2 cellular contexts compared by ENCODE assay signal in genomic region chr9:122828965-122829284, GRCh38.
TF ChIP-seq lines count a peak whose summit lies in the region.

No MANE protein-coding gene starts in this region.

TF ChIP-seq in WTC11, 78 proteins besides CTCF, POLR2A, EP300 and RAD21:
- TF ChIP-seq, protein P1, sequence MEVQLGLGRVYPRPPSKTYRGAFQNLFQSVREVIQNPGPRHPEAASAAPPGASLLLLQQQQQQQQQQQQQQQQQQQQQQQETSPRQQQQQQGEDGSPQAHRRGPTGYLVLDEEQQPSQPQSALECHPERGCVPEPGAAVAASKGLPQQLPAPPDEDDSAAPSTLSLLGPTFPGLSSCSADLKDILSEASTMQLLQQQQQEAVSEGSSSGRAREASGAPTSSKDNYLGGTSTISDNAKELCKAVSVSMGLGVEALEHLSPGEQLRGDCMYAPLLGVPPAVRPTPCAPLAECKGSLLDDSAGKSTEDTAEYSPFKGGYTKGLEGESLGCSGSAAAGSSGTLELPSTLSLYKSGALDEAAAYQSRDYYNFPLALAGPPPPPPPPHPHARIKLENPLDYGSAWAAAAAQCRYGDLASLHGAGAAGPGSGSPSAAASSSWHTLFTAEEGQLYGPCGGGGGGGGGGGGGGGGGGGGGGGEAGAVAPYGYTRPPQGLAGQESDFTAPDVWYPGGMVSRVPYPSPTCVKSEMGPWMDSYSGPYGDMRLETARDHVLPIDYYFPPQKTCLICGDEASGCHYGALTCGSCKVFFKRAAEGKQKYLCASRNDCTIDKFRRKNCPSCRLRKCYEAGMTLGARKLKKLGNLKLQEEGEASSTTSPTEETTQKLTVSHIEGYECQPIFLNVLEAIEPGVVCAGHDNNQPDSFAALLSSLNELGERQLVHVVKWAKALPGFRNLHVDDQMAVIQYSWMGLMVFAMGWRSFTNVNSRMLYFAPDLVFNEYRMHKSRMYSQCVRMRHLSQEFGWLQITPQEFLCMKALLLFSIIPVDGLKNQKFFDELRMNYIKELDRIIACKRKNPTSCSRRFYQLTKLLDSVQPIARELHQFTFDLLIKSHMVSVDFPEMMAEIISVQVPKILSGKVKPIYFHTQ (CRISPR knock-in tag; IDR thresholded peaks at IDR 0.05), result peak; percentile 42; the same call in 1 of the 2 replicates
- 0 out of 2 replicates have a peak, but pooled peaks have one; percentile 23 for TF ChIP-seq ZNF396 (CRISPR knock-in tag; IDR thresholded peaks at IDR 0.05; ENCODE audit: borderline replicate concordance)

TF ChIP-seq in GM12878, 131 proteins besides CTCF, POLR2A, EP300 and RAD21:
- peak; percentile 59 for TF ChIP-seq MLLT1 (IDR thresholded peaks at IDR 0.05)
- TF ChIP-seq, protein P2, sequence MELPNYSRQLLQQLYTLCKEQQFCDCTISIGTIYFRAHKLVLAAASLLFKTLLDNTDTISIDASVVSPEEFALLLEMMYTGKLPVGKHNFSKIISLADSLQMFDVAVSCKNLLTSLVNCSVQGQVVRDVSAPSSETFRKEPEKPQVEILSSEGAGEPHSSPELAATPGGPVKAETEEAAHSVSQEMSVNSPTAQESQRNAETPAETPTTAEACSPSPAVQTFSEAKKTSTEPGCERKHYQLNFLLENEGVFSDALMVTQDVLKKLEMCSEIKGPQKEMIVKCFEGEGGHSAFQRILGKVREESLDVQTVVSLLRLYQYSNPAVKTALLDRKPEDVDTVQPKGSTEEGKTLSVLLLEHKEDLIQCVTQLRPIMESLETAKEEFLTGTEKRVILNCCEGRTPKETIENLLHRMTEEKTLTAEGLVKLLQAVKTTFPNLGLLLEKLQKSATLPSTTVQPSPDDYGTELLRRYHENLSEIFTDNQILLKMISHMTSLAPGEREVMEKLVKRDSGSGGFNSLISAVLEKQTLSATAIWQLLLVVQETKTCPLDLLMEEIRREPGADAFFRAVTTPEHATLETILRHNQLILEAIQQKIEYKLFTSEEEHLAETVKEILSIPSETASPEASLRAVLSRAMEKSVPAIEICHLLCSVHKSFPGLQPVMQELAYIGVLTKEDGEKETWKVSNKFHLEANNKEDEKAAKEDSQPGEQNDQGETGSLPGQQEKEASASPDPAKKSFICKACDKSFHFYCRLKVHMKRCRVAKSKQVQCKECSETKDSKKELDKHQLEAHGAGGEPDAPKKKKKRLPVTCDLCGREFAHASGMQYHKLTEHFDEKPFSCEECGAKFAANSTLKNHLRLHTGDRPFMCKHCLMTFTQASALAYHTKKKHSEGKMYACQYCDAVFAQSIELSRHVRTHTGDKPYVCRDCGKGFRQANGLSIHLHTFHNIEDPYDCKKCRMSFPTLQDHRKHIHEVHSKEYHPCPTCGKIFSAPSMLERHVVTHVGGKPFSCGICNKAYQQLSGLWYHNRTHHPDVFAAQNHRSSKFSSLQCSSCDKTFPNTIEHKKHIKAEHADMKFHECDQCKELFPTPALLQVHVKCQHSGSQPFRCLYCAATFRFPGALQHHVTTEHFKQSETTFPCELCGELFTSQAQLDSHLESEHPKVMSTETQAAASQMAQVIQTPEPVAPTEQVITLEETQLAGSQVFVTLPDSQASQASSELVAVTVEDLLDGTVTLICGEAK (IDR thresholded peaks at IDR 0.05; ENCODE audit: borderline replicate concordance), result 0 out of 2 replicates have a peak, but pooled peaks have one; percentile 27
